1 cellular context compared by ENCODE assay signal in the genomic region with DNA sequence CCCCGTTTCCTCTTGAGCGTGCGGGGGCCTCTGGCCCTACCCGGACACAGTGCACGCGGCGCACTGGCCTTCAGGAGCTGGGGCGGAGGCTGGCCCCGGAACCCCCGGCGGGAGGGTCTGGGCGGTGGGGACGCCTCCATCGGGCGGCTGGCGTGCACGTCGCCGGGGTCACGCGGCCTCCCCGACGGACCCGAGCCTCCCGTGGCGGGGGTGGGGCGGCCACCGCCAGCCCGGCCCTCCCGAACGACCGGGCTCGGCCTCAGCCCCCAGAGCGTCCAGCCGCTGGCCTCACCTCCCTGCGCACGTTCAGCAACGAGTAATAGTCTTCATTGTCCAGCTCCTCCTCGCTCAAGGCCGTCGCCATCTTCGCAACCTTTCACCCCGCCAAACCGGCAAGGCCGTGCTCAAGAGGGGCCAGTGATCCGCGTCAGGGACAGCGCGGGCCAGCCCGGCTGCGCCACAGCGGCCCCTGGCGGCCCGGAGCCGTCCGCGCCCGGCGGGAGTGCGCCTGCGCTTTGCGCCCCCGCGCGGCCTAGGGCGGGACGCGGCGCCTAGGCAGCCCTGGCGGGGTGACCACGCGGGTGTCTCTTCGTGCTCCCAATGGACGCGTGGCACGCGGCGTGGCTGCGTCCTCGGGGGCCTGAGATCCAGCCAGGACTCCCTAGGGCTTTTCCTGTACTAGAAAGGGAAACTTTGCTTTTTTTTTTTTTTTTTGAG.
TF ChIP-seq lines count a peak whose summit lies in the region.

Gene DNAJC11, minus strand, starts transcription at position 380 of the 717 bp plus-strand sequence. Its CDS starts 16 bp downstream, at position 364.

TF ChIP-seq in K562, 482 proteins besides CTCF, POLR2A, EP300 and RAD21 (continued from another document and continues in another):
- TF ChIP-seq CBX8 (IDR thresholded peaks at IDR 0.05; ENCODE audit: borderline replicate concordance, extremely low read depth, low read depth, low read length, poor library complexity, severe bottlenecking): no peak
- TF ChIP-seq U2AF1 (optimal IDR thresholded peaks at IDR 0.05; ENCODE audit: low read depth, low read length): peak; percentile 56
- peak; percentile 64 for TF ChIP-seq CEBPG (CRISPR knock-in tag; IDR thresholded peaks at IDR 0.05)
- TF ChIP-seq CEBPG (tag; conservative IDR thresholded peaks at IDR 0.05 in 1 of 2, IDR thresholded peaks at IDR 0.05 in 1 of 2): no peak
- peak; percentile 60 for TF ChIP-seq FOSL1 (tag; conservative IDR thresholded peaks at IDR 0.05)
- TF ChIP-seq ZNF263 (CRISPR knock-in tag; IDR thresholded peaks at IDR 0.05; ENCODE audit: borderline replicate concordance): peak; percentile 80
- no peak for TF ChIP-seq TSHZ1 (CRISPR knock-in tag; IDR thresholded peaks at IDR 0.05)
- peak; percentile 98 for TF ChIP-seq ZNF224 (CRISPR knock-in tag; IDR thresholded peaks at IDR 0.05)
- TF ChIP-seq TEAD1 (CRISPR knock-in tag; IDR thresholded peaks at IDR 0.05): peak in 1 of 2 experiments; percentile 98; a peak in 2 of 4 replicates
- no peak for TF ChIP-seq ZNF140 (CRISPR knock-in tag; IDR thresholded peaks at IDR 0.05)
- no peak; the same call in 1 of the 2 replicates for TF ChIP-seq MITF (IDR thresholded peaks at IDR 0.05)
- TF ChIP-seq KAT8 (IDR thresholded peaks at IDR 0.05; ENCODE audit: low read depth): no peak
- 0 out of 2 replicates have a peak, but pooled peaks have one; percentile 32 for TF ChIP-seq ELF1 (tag; IDR thresholded peaks at IDR 0.05)
- no peak for TF ChIP-seq SRSF9 (IDR thresholded peaks at IDR 0.05; ENCODE audit: borderline replicate concordance, low read depth, low read length)
- no peak for TF ChIP-seq ZNF785 (CRISPR knock-in tag; IDR thresholded peaks at IDR 0.05)
- no peak for TF ChIP-seq HDAC6 (IDR thresholded peaks at IDR 0.05; ENCODE audit: low read depth, low read length)
- peak; percentile 90; the same call in 1 of the 2 replicates for TF ChIP-seq ETV5 (CRISPR knock-in tag; IDR thresholded peaks at IDR 0.05; ENCODE audit: low read depth)
- TF ChIP-seq JUN (IDR thresholded peaks at IDR 0.05; ENCODE audit: borderline replicate concordance, low read depth, low read length): peak; percentile 79
- TF ChIP-seq JUN (CRISPR knock-in tag; IDR thresholded peaks at IDR 0.05; ENCODE audit: borderline replicate concordance): peak; percentile 96
- TF ChIP-seq POLR2AphosphoS5 (IDR thresholded peaks at IDR 0.05; ENCODE audit: control insufficient read depth, insufficient read depth, low read depth, low read length): peak; percentile 89
- peak; percentile 88 for TF ChIP-seq ZHX1 (conservative IDR thresholded peaks at IDR 0.05; ENCODE audit: low read length)
- 0 out of 2 replicates have a peak, but pooled peaks have one; percentile 25 for TF ChIP-seq NR4A1 (CRISPR knock-in tag; IDR thresholded peaks at IDR 0.05)
- TF ChIP-seq NR4A1 (tag; IDR thresholded peaks at IDR 0.05): peak; percentile 92
- peak in 1 of 2 experiments; percentile 70 for TF ChIP-seq AFF1 (IDR thresholded peaks at IDR 0.05; ENCODE audit: low read depth in 1 of 2, partially characterized antibody in 2 of 2)
- TF ChIP-seq, protein P1, sequence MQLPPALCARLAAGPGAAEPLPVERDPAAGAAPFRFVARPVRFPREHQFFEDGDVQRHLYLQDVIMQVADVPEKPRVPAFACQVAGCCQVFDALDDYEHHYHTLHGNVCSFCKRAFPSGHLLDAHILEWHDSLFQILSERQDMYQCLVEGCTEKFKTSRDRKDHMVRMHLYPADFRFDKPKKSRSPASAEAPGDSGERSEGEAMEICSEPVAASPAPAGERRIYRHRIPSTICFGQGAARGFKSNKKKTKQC (CRISPR knock-in tag; IDR thresholded peaks at IDR 0.05): peak; percentile 100
- TF ChIP-seq TFAP4 (CRISPR knock-in tag; IDR thresholded peaks at IDR 0.05; ENCODE audit: borderline replicate concordance): peak; percentile 94
- TF ChIP-seq TBL1XR1 (IDR thresholded peaks at IDR 0.05; ENCODE audit: low read length in 2 of 2): peak in 1 of 2 experiments; percentile 19; a peak in 2 of 4 replicates
- TF ChIP-seq HDAC8 (tag; IDR thresholded peaks at IDR 0.05): peak; percentile 92
- peak; percentile 96 for TF ChIP-seq E2F1 (CRISPR knock-in tag; IDR thresholded peaks at IDR 0.05)
- TF ChIP-seq RBBP5 (IDR thresholded peaks at IDR 0.05; ENCODE audit: borderline replicate concordance, insufficient read depth, low read length, poor library complexity, severe bottlenecking): peak; percentile 100
- TF ChIP-seq FOXP4 (CRISPR knock-in tag; IDR thresholded peaks at IDR 0.05; ENCODE audit: borderline replicate concordance): peak; percentile 99
- no peak for TF ChIP-seq DDX20 (tag; IDR thresholded peaks at IDR 0.05; ENCODE audit: low read depth)
- no peak for TF ChIP-seq HOXB6 (CRISPR knock-in tag; IDR thresholded peaks at IDR 0.05; ENCODE audit: borderline replicate concordance)
- peak; percentile 68 for TF ChIP-seq ADNP (tag; IDR thresholded peaks at IDR 0.05)
- TF ChIP-seq CC2D1A (IDR thresholded peaks at IDR 0.05): no peak
- peak; percentile 87 for TF ChIP-seq STAG1 (CRISPR knock-in tag; IDR thresholded peaks at IDR 0.05; ENCODE audit: borderline replicate concordance)
